In the genomic region with DNA sequence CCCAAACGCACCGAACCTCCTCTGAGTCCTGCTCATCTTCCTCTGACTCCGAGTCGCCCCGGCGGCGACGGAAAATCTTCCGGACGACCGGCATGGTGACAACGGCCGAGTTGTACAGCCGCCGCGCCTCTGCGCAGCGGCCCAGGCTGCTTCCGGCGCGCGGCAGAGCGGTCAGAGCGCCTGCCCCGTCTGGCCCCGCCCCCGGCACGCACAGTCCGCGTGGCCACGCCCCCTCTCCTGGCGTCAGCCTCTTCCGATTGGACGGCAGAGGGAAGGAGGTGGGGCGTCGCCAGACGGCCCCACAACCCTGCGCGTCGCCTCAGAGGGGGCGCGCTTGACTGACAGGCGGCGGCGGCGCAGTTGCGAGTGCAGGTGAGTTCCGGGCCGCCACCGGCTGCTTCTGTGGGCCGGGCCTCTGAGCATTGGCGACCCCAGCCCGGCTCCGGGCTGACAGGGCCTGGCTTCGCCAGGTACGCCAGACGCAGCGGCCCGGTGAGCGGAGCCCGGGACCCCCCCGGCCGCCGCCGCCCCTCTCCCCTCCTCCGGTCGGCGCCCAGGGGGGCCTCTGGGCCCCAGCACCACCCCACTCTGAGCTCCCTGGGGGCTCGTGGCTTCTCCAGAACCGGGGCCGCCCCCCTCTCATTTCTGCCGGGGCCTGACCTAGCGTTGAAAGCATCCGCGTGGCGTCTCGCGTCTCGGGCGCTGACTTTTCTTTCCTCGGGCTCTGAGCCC, we compare ENCODE assay signal across 1 cellular context.
TF ChIP-seq lines count a peak whose summit lies in the region.

A gene with protein sequence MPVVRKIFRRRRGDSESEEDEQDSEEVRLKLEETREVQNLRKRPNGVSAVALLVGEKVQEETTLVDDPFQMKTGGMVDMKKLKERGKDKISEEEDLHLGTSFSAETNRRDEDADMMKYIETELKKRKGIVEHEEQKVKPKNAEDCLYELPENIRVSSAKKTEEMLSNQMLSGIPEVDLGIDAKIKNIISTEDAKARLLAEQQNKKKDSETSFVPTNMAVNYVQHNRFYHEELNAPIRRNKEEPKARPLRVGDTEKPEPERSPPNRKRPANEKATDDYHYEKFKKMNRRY (minus strand): TSS at position 148 of the 732 bp plus-strand sequence. CDS start 54 bp downstream, at position 94.
A gene (plus strand): TSS at position 331 of the 732 bp plus-strand sequence. CDS start 17,098 bp downstream, outside the sequence.

TF ChIP-seq in GM12878, 131 proteins besides CTCF, POLR2A, EP300 and RAD21 (continued from another document and continues in another):
- TF ChIP-seq, protein P1, sequence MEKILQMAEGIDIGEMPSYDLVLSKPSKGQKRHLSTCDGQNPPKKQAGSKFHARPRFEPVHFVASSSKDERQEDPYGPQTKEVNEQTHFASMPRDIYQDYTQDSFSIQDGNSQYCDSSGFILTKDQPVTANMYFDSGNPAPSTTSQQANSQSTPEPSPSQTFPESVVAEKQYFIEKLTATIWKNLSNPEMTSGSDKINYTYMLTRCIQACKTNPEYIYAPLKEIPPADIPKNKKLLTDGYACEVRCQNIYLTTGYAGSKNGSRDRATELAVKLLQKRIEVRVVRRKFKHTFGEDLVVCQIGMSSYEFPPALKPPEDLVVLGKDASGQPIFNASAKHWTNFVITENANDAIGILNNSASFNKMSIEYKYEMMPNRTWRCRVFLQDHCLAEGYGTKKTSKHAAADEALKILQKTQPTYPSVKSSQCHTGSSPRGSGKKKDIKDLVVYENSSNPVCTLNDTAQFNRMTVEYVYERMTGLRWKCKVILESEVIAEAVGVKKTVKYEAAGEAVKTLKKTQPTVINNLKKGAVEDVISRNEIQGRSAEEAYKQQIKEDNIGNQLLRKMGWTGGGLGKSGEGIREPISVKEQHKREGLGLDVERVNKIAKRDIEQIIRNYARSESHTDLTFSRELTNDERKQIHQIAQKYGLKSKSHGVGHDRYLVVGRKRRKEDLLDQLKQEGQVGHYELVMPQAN (conservative IDR thresholded peaks at IDR 0.05): peak; percentile 90
- TF ChIP-seq IKZF2 (IDR thresholded peaks at IDR 0.05) (no peak), KAT2A (conservative IDR thresholded peaks at IDR 0.05; ENCODE audit: control insufficient read depth, low read depth, low read length) (no peak), RCOR1 (conservative IDR thresholded peaks at IDR 0.05; ENCODE audit: low read depth, low read length) (no peak), HDAC2 (IDR thresholded peaks at IDR 0.05) (no peak), ZSCAN29 (IDR thresholded peaks at IDR 0.05) (no peak), EED (IDR thresholded peaks at IDR 0.05; ENCODE audit: low read depth) (no peak), JUNB (IDR thresholded peaks at IDR 0.05) (no peak), NR2C2 (IDR thresholded peaks at IDR 0.05; ENCODE audit: borderline replicate concordance, control insufficient read depth, insufficient read length, low read depth) (no peak), ASH2L (IDR thresholded peaks at IDR 0.05; ENCODE audit: borderline replicate concordance, low read depth) (no peak), SIN3A (IDR thresholded peaks at IDR 0.05; ENCODE audit: low read depth, low read length) (peak; percentile 92), PAX8 (IDR thresholded peaks at IDR 0.05) (no peak), CBFB (IDR thresholded peaks at IDR 0.05; ENCODE audit: low read depth) (peak; percentile 1; the same call in 1 of the 2 replicates), HDGF (IDR thresholded peaks at IDR 0.05) (no peak), SPI1 (IDR thresholded peaks at IDR 0.05; ENCODE audit: borderline replicate concordance, insufficient read depth, low read depth, low read length) (no peak), IRF4 (IDR thresholded peaks at IDR 0.05; ENCODE audit: low read depth, low read length) (no peak), JUND (IDR thresholded peaks at IDR 0.05; ENCODE audit: low read depth, low read length) (no peak), ZBED1 (IDR thresholded peaks at IDR 0.05; ENCODE audit: borderline replicate concordance) (no peak), WRNIP1 (IDR thresholded peaks at IDR 0.05; ENCODE audit: borderline replicate concordance, low read depth, low read length) (no peak), SMC3 (IDR thresholded peaks at IDR 0.05; ENCODE audit: borderline replicate concordance, low read length) (no peak), TCF12 (IDR thresholded peaks at IDR 0.05; ENCODE audit: low read depth, low read length) (no peak), SP1 (IDR thresholded peaks at IDR 0.05; ENCODE audit: low read depth, low read length) (peak; percentile 83), BMI1 (IDR thresholded peaks at IDR 0.05; ENCODE audit: borderline replicate concordance) (no peak), POU2F2 (IDR thresholded peaks at IDR 0.05; ENCODE audit: borderline replicate concordance, low read depth, low read length) (no peak; the same call in 2 of the 3 replicates), ZNF622 (IDR thresholded peaks at IDR 0.05) (no peak), MTA2 (IDR thresholded peaks at IDR 0.05; ENCODE audit: low read depth) (no peak), FOXK2 (IDR thresholded peaks at IDR 0.05) (no peak), RFX5 (IDR thresholded peaks at IDR 0.05; ENCODE audit: low read depth, low read length) (peak; percentile 75), TCF7 (IDR thresholded peaks at IDR 0.05; ENCODE audit: borderline replicate concordance) (no peak), KDM1A (IDR thresholded peaks at IDR 0.05; ENCODE audit: borderline replicate concordance) (no peak), CHD1 (IDR thresholded peaks at IDR 0.05; ENCODE audit: low read depth, low read length) (no peak), SMAD1 (IDR thresholded peaks at IDR 0.05; ENCODE audit: low read depth, partially characterized antibody) (no peak), ETV6 (conservative IDR thresholded peaks at IDR 0.05 in 1 of 2, IDR thresholded peaks at IDR 0.05 in 1 of 2; ENCODE audit: borderline replicate concordance in 1 of 2, low read depth in 1 of 2) (no peak), PAX5 (IDR thresholded peaks at IDR 0.05; ENCODE audit: borderline replicate concordance, low read depth, low read length) (0 out of 2 replicates have a peak, but pooled peaks have one; percentile 27), RBBP5 (conservative IDR thresholded peaks at IDR 0.05) (no peak), FOS (IDR thresholded peaks at IDR 0.05; ENCODE audit: borderline replicate concordance, extremely low read depth, insufficient read length) (no peak)
- TF ChIP-seq, protein P2, sequence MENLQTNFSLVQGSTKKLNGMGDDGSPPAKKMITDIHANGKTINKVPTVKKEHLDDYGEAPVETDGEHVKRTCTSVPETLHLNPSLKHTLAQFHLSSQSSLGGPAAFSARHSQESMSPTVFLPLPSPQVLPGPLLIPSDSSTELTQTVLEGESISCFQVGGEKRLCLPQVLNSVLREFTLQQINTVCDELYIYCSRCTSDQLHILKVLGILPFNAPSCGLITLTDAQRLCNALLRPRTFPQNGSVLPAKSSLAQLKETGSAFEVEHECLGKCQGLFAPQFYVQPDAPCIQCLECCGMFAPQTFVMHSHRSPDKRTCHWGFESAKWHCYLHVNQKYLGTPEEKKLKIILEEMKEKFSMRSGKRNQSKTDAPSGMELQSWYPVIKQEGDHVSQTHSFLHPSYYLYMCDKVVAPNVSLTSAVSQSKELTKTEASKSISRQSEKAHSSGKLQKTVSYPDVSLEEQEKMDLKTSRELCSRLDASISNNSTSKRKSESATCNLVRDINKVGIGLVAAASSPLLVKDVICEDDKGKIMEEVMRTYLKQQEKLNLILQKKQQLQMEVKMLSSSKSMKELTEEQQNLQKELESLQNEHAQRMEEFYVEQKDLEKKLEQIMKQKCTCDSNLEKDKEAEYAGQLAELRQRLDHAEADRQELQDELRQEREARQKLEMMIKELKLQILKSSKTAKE (IDR thresholded peaks at IDR 0.05; ENCODE audit: low read depth, poor library complexity, severe bottlenecking): no peak
- TF ChIP-seq, protein P3, sequence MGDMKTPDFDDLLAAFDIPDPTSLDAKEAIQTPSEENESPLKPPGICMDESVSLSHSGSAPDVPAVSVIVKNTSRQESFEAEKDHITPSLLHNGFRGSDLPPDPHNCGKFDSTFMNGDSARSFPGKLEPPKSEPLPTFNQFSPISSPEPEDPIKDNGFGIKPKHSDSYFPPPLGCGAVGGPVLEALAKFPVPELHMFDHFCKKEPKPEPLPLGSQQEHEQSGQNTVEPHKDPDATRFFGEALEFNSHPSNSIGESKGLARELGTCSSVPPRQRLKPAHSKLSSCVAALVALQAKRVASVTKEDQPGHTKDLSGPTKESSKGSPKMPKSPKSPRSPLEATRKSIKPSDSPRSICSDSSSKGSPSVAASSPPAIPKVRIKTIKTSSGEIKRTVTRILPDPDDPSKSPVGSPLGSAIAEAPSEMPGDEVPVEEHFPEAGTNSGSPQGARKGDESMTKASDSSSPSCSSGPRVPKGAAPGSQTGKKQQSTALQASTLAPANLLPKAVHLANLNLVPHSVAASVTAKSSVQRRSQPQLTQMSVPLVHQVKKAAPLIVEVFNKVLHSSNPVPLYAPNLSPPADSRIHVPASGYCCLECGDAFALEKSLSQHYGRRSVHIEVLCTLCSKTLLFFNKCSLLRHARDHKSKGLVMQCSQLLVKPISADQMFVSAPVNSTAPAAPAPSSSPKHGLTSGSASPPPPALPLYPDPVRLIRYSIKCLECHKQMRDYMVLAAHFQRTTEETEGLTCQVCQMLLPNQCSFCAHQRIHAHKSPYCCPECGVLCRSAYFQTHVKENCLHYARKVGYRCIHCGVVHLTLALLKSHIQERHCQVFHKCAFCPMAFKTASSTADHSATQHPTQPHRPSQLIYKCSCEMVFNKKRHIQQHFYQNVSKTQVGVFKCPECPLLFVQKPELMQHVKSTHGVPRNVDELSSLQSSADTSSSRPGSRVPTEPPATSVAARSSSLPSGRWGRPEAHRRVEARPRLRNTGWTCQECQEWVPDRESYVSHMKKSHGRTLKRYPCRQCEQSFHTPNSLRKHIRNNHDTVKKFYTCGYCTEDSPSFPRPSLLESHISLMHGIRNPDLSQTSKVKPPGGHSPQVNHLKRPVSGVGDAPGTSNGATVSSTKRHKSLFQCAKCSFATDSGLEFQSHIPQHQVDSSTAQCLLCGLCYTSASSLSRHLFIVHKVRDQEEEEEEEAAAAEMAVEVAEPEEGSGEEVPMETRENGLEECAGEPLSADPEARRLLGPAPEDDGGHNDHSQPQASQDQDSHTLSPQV (IDR thresholded peaks at IDR 0.05): no peak
- TF ChIP-seq, protein P4, sequence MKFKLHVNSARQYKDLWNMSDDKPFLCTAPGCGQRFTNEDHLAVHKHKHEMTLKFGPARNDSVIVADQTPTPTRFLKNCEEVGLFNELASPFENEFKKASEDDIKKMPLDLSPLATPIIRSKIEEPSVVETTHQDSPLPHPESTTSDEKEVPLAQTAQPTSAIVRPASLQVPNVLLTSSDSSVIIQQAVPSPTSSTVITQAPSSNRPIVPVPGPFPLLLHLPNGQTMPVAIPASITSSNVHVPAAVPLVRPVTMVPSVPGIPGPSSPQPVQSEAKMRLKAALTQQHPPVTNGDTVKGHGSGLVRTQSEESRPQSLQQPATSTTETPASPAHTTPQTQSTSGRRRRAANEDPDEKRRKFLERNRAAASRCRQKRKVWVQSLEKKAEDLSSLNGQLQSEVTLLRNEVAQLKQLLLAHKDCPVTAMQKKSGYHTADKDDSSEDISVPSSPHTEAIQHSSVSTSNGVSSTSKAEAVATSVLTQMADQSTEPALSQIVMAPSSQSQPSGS (IDR thresholded peaks at IDR 0.05; ENCODE audit: low read length): no peak
- TF ChIP-seq, protein P5, sequence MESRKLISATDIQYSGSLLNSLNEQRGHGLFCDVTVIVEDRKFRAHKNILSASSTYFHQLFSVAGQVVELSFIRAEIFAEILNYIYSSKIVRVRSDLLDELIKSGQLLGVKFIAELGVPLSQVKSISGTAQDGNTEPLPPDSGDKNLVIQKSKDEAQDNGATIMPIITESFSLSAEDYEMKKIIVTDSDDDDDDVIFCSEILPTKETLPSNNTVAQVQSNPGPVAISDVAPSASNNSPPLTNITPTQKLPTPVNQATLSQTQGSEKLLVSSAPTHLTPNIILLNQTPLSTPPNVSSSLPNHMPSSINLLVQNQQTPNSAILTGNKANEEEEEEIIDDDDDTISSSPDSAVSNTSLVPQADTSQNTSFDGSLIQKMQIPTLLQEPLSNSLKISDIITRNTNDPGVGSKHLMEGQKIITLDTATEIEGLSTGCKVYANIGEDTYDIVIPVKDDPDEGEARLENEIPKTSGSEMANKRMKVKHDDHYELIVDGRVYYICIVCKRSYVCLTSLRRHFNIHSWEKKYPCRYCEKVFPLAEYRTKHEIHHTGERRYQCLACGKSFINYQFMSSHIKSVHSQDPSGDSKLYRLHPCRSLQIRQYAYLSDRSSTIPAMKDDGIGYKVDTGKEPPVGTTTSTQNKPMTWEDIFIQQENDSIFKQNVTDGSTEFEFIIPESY (IDR thresholded peaks at IDR 0.05): no peak
- TF ChIP-seq, protein P6, sequence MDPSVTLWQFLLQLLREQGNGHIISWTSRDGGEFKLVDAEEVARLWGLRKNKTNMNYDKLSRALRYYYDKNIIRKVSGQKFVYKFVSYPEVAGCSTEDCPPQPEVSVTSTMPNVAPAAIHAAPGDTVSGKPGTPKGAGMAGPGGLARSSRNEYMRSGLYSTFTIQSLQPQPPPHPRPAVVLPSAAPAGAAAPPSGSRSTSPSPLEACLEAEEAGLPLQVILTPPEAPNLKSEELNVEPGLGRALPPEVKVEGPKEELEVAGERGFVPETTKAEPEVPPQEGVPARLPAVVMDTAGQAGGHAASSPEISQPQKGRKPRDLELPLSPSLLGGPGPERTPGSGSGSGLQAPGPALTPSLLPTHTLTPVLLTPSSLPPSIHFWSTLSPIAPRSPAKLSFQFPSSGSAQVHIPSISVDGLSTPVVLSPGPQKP (IDR thresholded peaks at IDR 0.05; ENCODE audit: low read depth, low read length): no peak
- TF ChIP-seq, protein P7, sequence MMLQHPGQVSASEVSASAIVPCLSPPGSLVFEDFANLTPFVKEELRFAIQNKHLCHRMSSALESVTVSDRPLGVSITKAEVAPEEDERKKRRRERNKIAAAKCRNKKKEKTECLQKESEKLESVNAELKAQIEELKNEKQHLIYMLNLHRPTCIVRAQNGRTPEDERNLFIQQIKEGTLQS (IDR thresholded peaks at IDR 0.05; ENCODE audit: borderline replicate concordance, extremely low read depth, low read depth, low read length): peak; percentile 61; the same call in 1 of the 2 replicates
- TF ChIP-seq, protein P8, sequence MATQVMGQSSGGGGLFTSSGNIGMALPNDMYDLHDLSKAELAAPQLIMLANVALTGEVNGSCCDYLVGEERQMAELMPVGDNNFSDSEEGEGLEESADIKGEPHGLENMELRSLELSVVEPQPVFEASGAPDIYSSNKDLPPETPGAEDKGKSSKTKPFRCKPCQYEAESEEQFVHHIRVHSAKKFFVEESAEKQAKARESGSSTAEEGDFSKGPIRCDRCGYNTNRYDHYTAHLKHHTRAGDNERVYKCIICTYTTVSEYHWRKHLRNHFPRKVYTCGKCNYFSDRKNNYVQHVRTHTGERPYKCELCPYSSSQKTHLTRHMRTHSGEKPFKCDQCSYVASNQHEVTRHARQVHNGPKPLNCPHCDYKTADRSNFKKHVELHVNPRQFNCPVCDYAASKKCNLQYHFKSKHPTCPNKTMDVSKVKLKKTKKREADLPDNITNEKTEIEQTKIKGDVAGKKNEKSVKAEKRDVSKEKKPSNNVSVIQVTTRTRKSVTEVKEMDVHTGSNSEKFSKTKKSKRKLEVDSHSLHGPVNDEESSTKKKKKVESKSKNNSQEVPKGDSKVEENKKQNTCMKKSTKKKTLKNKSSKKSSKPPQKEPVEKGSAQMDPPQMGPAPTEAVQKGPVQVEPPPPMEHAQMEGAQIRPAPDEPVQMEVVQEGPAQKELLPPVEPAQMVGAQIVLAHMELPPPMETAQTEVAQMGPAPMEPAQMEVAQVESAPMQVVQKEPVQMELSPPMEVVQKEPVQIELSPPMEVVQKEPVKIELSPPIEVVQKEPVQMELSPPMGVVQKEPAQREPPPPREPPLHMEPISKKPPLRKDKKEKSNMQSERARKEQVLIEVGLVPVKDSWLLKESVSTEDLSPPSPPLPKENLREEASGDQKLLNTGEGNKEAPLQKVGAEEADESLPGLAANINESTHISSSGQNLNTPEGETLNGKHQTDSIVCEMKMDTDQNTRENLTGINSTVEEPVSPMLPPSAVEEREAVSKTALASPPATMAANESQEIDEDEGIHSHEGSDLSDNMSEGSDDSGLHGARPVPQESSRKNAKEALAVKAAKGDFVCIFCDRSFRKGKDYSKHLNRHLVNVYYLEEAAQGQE (IDR thresholded peaks at IDR 0.05; ENCODE audit: low read depth, low read length): no peak
